2 cellular contexts compared by ENCODE assay signal in genomic region chr5:121304838-121305237, GRCh38.
TF ChIP-seq lines count a peak whose summit lies in the region.

No MANE protein-coding gene starts in this region.

TF ChIP-seq in IMR-90, 13 proteins besides CTCF, POLR2A, EP300 and RAD21:
- no peak for TF ChIP-seq USF2 (IDR thresholded peaks at IDR 0.05; ENCODE audit: low read depth, low read length)
- peak; percentile 80 for TF ChIP-seq CEBPB (IDR thresholded peaks at IDR 0.05; ENCODE audit: low read depth, low read length)

TF ChIP-seq in Ishikawa, 13 proteins besides CTCF, POLR2A, EP300 and RAD21 (continued from another document):
- no peak for TF ChIP-seq USF1 (IDR thresholded peaks at IDR 0.05)
